Comparison of ENCODE assay signal across 18 cellular contexts in the genomic region with DNA sequence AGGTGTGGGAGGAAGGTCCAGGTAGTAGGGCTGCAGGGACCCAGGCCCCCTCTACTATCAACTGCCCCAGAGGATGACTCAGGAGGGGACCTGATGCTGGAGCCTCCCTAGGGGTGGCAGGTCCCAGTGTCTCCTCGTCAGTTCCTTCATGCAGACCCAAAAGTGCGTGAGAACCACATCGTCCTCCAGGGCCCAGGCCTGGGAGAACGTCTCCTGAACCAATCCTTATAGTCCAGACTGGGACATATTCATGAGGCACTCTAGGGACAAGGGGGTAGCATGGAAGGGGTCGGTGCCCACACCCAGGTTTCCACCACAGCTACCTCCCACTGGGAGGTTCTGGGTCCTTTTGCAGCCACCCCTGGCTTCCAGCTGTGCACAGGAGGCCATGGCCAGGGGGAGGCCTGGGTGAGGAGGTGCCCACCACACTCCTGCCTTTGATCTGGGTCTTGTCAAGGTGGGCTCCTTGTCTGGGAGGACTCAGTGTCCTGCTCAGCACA. TPM values are rescaled to one million over a fixed set of nuclear protein-coding genes. Genes with fewer than 3 reads are reported as not detected.
DNase-seq lines count a peak whose midpoint lies in the region; ATAC-seq and TF ChIP-seq lines count a peak whose summit lies in the region.
"Had no signal": no experiment of that assay in that cellular context is flagged by ENCODE, and none has a peak within 500 bp of the region (broad histone marks: within the 10 kb centered on the region; RNA-seq: fewer than 3 reads in every experiment).

No MANE protein-coding gene starts in this region.

- H3K27me3 ChIP-seq in SK-N-SH (ENCODE audit: insufficient read depth) (no peaks in the 10 kb centered on the region; the same call in 1 of the 2 replicates), osteoblast (ENCODE audit: insufficient read depth, low read length) (no peaks in the 10 kb centered on the region)

- DNase-seq in SK-N-SH (peak; percentile 13), chondrocyte (ENCODE audit: low spot score) (peak; percentile 69), osteoblast (ENCODE audit: insufficient read length, low spot score, missing footprints) (peak; percentile 38), NCI-H2196 (lab: John Stamatoyannopoulos, UW; ENCODE audit: unreplicated experiment) (no peak), OCI-LY7 (ENCODE audit: low spot score) (no peak)
- DNase-seq: AML-193; Calu3; CD4-positive, alpha-beta T cell; DMS 273 treated with DMSO at 0.1 percent for 48 hours; GM23248; HCEC 1CT had no signal

- H3K36me3 ChIP-seq in SK-N-SH (replicated peaks in 1 of 2; ENCODE audit: control insufficient read depth in 1 of 2, insufficient read depth in 2 of 2, low read length in 1 of 2) (no peaks in the 10 kb centered on the region), osteoblast (ENCODE audit: insufficient read depth, low read length) (no peaks in the 10 kb centered on the region), OCI-LY7 (ENCODE audit: insufficient read depth, low read length) (no peaks in the 10 kb centered on the region)

- H3K4me1 Mint-ChIP-seq in chondrocyte (ENCODE audit: low read depth), result peaks cover 25% of the 10 kb centered on the region

- no peaks in the 10 kb centered on the region for H3K27me3 Mint-ChIP-seq in chondrocyte (ENCODE audit: low read depth)
- H3K27me3 Mint-ChIP-seq: CD4-positive, alpha-beta T cell had no signal

- no peak overlapping the region for H3K4me3 Mint-ChIP-seq in chondrocyte (ENCODE audit: unreplicated experiment)
- H3K4me3 Mint-ChIP-seq: CD4-positive, alpha-beta T cell had no signal

- TF ChIP-seq RAD21 in SK-N-SH (IDR thresholded peaks at IDR 0.05; ENCODE audit: low read length), result no peak

- no peaks in the 10 kb centered on the region for H3K9me2 ChIP-seq in SK-N-SH
- no peaks in the 10 kb centered on the region for H3K9me2 ChIP-seq in OCI-LY7 (ENCODE audit: insufficient read depth, low read length)

- no peak for TF ChIP-seq CTCF in SK-N-SH (IDR thresholded peaks at IDR 0.05)
- TF ChIP-seq CTCF in chondrocyte (IDR thresholded peaks at IDR 0.05), result no peak
- TF ChIP-seq CTCF in osteoblast (IDR thresholded peaks at IDR 0.05; ENCODE audit: extremely low read depth, low read depth, low read length), result no peak
- no peak for TF ChIP-seq CTCF in OCI-LY7 (conservative IDR thresholded peaks at IDR 0.05; ENCODE audit: low read length)

- H3K9me3 ChIP-seq in SK-N-SH (no peaks in the 10 kb centered on the region), osteoblast (ENCODE audit: low read depth, low read length) (no peaks in the 10 kb centered on the region), OCI-LY7 (ENCODE audit: low read length) (no peaks in the 10 kb centered on the region)
- H3K9me3 ChIP-seq: A549 had no signal

- H3K4me3 ChIP-seq in SK-N-SH (ENCODE audit: low read depth in 2 of 2, low read length in 1 of 2) (no peak overlapping the region), osteoblast (ENCODE audit: insufficient read depth, low read length) (no peak overlapping the region), OCI-LY7 (ENCODE audit: low read depth, low read length, poor library complexity, severe bottlenecking) (no peak overlapping the region)
- H3K4me3 ChIP-seq: A549, GM23248 had no signal

- no peaks in the 10 kb centered on the region for H3K36me3 Mint-ChIP-seq in chondrocyte (ENCODE audit: low read depth)

- BruUV-seq in OCI-LY7 (replicated peaks; lab: Mats Ljungman, UMichigan), result no TSS peak

- POLR2A ChIA-PET in SK-N-SH (lab: Yijun Ruan, JAX) (no interaction called here), OCI-LY7 (lab: Charles Lee) (no interaction called here)

- CTCF ChIA-PET in SK-N-SH (lab: Yijun Ruan, JAX), result interaction anchor here (0.6 to 1.7 kb wide), 4 partner anchors 8 to 409 kb away, joined by 3 to 5 read pairs (median 4); no protein-coding TSS in a partner anchor
- CTCF ChIA-PET in OCI-LY7 (lab: Charles Lee; ENCODE audit: unreplicated experiment), result no interaction called here

- H2AFZ ChIP-seq in SK-N-SH (ENCODE audit: low read depth) (no peak overlapping the region), osteoblast (ENCODE audit: low read length) (no peak overlapping the region), OCI-LY7 (ENCODE audit: low read length) (no peak overlapping the region)
- H2AFZ ChIP-seq: GM23248 had no signal

- no peak overlapping the region for H3K27ac Mint-ChIP-seq in chondrocyte (ENCODE audit: unreplicated experiment)
- H3K27ac Mint-ChIP-seq: CD4-positive, alpha-beta T cell had no signal

- no peak overlapping the region for H3K9ac ChIP-seq in SK-N-SH
- H3K9ac ChIP-seq: GM23248, KMS-11 had no signal

- 75% methylated on average over 2 of the region's 5 CpGs for WGBS in SK-N-SH (ENCODE audit: low lambda C conversion rate)

- H3K9me3 Mint-ChIP-seq in chondrocyte (ENCODE audit: low read depth), result no peaks in the 10 kb centered on the region
- H3K9me3 Mint-ChIP-seq: CD4-positive, alpha-beta T cell had no signal

- TF ChIP-seq EP300 in SK-N-SH (IDR thresholded peaks at IDR 0.05; ENCODE audit: borderline replicate concordance in 1 of 2, low read depth in 1 of 2, low read length in 1 of 2), result no peak

- H3K4me1 ChIP-seq in SK-N-SH (ENCODE audit: control insufficient read depth in 1 of 2, insufficient read depth in 2 of 2, low read depth in 1 of 2, low read length in 1 of 2) (no peaks in the 10 kb centered on the region; a peak in 1 of 4 replicates), osteoblast (ENCODE audit: insufficient read depth, low read length) (peaks cover 16% of the 10 kb centered on the region), OCI-LY7 (ENCODE audit: insufficient read depth, low read length, poor library complexity, severe bottlenecking) (no peaks in the 10 kb centered on the region)

- H3K27ac ChIP-seq in SK-N-SH (ENCODE audit: low read depth in 2 of 2, low read length in 1 of 2) (no peak overlapping the region), osteoblast (ENCODE audit: low read depth, low read length) (no peak overlapping the region), OCI-LY7 (ENCODE audit: low read depth, low read length, poor library complexity, severe bottlenecking) (no peak overlapping the region)
- H3K27ac ChIP-seq: 22Rv1, A549, C4-2B, GM23248, HL-60, KMS-11 had no signal

- intact Hi-C loops in OCI-LY7 (cut with micrococcal nuclease; ENCODE audit: unreplicated experiment), result no loop called here

- H3K4me2 ChIP-seq in SK-N-SH, result no peak overlapping the region
- no peak overlapping the region for H3K4me2 ChIP-seq in osteoblast (ENCODE audit: insufficient read depth, low read length)
- H3K4me2 ChIP-seq in OCI-LY7 (ENCODE audit: low read length), result no peak overlapping the region
- H3K4me2 ChIP-seq: A549, KMS-11 had no signal

- no peak for ATAC-seq in SK-N-SH treated with all-trans-retinoic acid at 6 μM for 48 hours
- no peak for ATAC-seq in GM18519 (IDR thresholded peaks at IDR 0.05; ENCODE audit: low FRiP score, unreplicated experiment)
- ATAC-seq: A549 had no signal

- H3F3A ChIP-seq in SK-N-SH (replicated peaks; ENCODE audit: insufficient read depth), result no peaks in the 10 kb centered on the region

- H4K20me1 ChIP-seq in SK-N-SH (ENCODE audit: insufficient read depth) (no peaks in the 10 kb centered on the region), osteoblast (ENCODE audit: insufficient read depth, low read length) (no peaks in the 10 kb centered on the region), OCI-LY7 (ENCODE audit: insufficient read depth, low read length) (no peaks in the 10 kb centered on the region)

- no peaks in the 10 kb centered on the region for H3K79me2 ChIP-seq in SK-N-SH (ENCODE audit: insufficient read depth)
- no peaks in the 10 kb centered on the region for H3K79me2 ChIP-seq in osteoblast (ENCODE audit: insufficient read depth, low read length)
- no peaks in the 10 kb centered on the region for H3K79me2 ChIP-seq in OCI-LY7 (ENCODE audit: insufficient read depth, low read depth, low read length)

TF ChIP-seq in SK-N-SH, 30 proteins besides CTCF, POLR2A, EP300 and RAD21 (continues in another document):
- TF ChIP-seq MEF2A (IDR thresholded peaks at IDR 0.05; ENCODE audit: borderline replicate concordance, low read depth), result no peak
- TF ChIP-seq, protein P1, sequence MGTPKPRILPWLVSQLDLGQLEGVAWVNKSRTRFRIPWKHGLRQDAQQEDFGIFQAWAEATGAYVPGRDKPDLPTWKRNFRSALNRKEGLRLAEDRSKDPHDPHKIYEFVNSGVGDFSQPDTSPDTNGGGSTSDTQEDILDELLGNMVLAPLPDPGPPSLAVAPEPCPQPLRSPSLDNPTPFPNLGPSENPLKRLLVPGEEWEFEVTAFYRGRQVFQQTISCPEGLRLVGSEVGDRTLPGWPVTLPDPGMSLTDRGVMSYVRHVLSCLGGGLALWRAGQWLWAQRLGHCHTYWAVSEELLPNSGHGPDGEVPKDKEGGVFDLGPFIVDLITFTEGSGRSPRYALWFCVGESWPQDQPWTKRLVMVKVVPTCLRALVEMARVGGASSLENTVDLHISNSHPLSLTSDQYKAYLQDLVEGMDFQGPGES (IDR thresholded peaks at IDR 0.05; ENCODE audit: low read depth, low read length), result no peak

TF ChIP-seq in SK-N-SH treated with all-trans-retinoic acid at 6 μM for 48 hours, 23 proteins besides CTCF, POLR2A, EP300 and RAD21:
- no peak for TF ChIP-seq ZNF8 (CRISPR knock-in tag; IDR thresholded peaks at IDR 0.05)
- TF ChIP-seq, protein P2, sequence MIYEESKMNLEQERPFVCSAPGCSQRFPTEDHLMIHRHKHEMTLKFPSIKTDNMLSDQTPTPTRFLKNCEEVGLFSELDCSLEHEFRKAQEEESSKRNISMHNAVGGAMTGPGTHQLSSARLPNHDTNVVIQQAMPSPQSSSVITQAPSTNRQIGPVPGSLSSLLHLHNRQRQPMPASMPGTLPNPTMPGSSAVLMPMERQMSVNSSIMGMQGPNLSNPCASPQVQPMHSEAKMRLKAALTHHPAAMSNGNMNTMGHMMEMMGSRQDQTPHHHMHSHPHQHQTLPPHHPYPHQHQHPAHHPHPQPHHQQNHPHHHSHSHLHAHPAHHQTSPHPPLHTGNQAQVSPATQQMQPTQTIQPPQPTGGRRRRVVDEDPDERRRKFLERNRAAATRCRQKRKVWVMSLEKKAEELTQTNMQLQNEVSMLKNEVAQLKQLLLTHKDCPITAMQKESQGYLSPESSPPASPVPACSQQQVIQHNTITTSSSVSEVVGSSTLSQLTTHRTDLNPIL (CRISPR knock-in tag; IDR thresholded peaks at IDR 0.05; ENCODE audit: low read depth), result no peak

RNA-seq across cellular contexts. Expression of a gene that starts 38.0 kb away (rescaled TPM):
- 415 and 440 TPM in 2 replicates for polyA plus RNA-seq in SK-N-SH (2012; rRNA removed)
- polyA plus RNA-seq in SK-N-SH (2012; cell fraction: cytosol; rRNA removed), result 478 and 600 TPM in 2 replicates
- polyA plus RNA-seq in SK-N-SH (2012; cell fraction: nucleus; rRNA removed), result 280 and 324 TPM in 2 replicates
- 774 to 1,188 TPM (median 1,175 TPM) in 3 replicates for total RNA-seq in chondrocyte
- total RNA-seq in osteoblast, result 1,233 and 1,325 TPM in 2 replicates
- total RNA-seq in OCI-LY7 (2014; rRNA removed; shearing (Covaris generic)), result 111 and 134 TPM in 2 replicates
- 98.1 and 108 TPM in 2 replicates for total RNA-seq in OCI-LY7 (2022)

Comparison
In these comparisons a context has a peak if more than half of its experiments do, and no peak if none do; other contexts are left out.
1. DNase-seq: peak in SK-N-SH (single experiment), chondrocyte (single experiment) and osteoblast (single experiment); none in NCI-H2196 (single experiment) and OCI-LY7 (single experiment).